Comparison of ENCODE assay signal across 39 cellular contexts in the genomic region with DNA sequence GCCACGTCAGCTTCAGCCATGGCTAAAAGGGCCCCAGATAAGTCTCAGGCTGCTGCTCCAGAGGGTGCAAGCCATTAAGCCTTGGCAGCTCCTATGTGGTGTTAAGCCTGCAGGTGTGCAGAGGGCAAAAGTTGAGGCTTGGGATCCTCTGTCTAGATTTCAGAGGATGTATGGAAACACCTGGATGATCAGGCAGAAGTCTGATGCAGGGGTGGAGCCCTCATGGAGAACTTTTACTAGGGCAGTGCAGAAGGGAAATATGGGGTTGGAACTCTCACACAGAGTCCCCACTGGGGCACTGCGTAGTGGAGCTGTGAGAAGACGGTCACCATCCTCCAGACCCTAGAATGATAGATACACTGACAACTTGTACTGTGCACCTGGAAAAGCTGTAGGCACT. TPM values are rescaled to one million over a fixed set of nuclear protein-coding genes. Genes with fewer than 3 reads are reported as not detected.
"Had no signal": no experiment of that assay in that cellular context is flagged by ENCODE, and none has a peak within 500 bp of the region (broad histone marks: within the 10 kb centered on the region; RNA-seq: fewer than 3 reads in every experiment).

No MANE protein-coding gene starts in this region.

- DNase-seq: Karpas-422, Kasumi-1, MG63, MM.1S, MV-4-11, NCI-H1048, NCI-H1092, NCI-H1092 treated with DMSO at 0.1 percent for 48 hours, NCI-H1105, NCI-H1105 treated with DMSO at 0.1 percent for 48 hours, NCI-H1417, NCI-H1417 treated with DMSO at 0.1 percent for 48 hours, NCI-H1436, NCI-H1436 treated with DMSO at 0.1 percent for 48 hours, NCI-H146, NCI-H1694, NCI-H1694 treated with DMSO at 0.1 percent for 48 hours, NCI-H187, NCI-H187 treated with DMSO at 0.1 percent for 48 hours, NCI-H1930, NCI-H2029, NCI-H2029 treated with DMSO at 0.1 percent for 48 hours, NCI-H2081, NCI-H2081 treated with DMSO at 0.1 percent for 48 hours, NCI-H2107, NCI-H2171, NCI-H2171 treated with DMSO at 0.1 percent for 48 hours, NCI-H2227 treated with DMSO at 0.1 percent for 48 hours, NCI-H226, NCI-H345, NCI-H446, NCI-H446 treated with DMSO at 0.1 percent for 48 hours, NCI-H510A, NCI-H510A treated with DMSO at 0.1 percent for 48 hours, NCI-H524 had no signal

- H3K27me3 ChIP-seq: MG63 had no signal

- H3K4me3 ChIP-seq: MG63 had no signal

- H3K36me3 ChIP-seq: MG63 had no signal

RNA-seq across cellular contexts. Expression of a gene that starts 47.9 kb away (rescaled TPM):
- total RNA-seq: LHCN-M2, M059J, MCF 10A, NCI-H460 had no signal
